In the genomic region with DNA sequence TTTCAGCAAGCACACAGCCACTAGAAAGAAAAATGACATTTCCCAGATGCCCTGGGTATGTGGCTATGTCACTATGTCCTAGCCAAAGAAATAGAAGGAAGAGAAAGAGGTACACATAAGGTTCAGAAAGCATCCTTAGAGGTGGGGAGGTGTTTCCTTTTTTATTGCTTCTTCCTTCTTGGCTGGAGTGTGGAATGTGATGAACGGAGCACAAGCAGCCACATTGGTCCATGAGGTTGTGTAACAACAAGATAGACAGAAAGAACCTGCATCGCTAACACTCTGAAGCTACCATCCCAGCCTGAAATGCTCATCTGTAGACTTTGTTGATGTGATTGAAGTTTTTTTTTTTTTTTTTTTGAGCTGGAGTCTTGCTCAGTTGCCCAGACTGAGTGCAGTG, we compare ENCODE assay signal across 30 cellular contexts. TPM values are rescaled to one million over a fixed set of nuclear protein-coding genes. Genes with fewer than 3 reads are reported as not detected.
A peak's percentile ranks its signal among the peaks of the same experiment; 100 is the strongest.
DNase-seq lines count a peak whose midpoint lies in the region; ATAC-seq, FAIRE-seq and TF ChIP-seq lines count a peak whose summit lies in the region.
"Had no signal": no experiment of that assay in that cellular context is flagged by ENCODE, and none has a peak within 500 bp of the region (broad histone marks: within the 10 kb centered on the region; RNA-seq: fewer than 3 reads in every experiment).

No MANE protein-coding gene starts in this region.

- FAIRE-seq in K562 (lab: Jason Lieb, UNC): no peak
- FAIRE-seq: A204.1, GM12891, GM19239 had no signal

- POLR2A ChIA-PET in OCI-LY7 (lab: Charles Lee): interaction anchor here (0.8 kb wide), 1 partner anchor 156 kb away, joined by 5 read pairs; no protein-coding TSS in a partner anchor
- POLR2A ChIA-PET in K562 (lab: Yijun Ruan, JAX): interaction anchor here (0.7 kb wide), 1 partner anchor 186 kb away, joined by 4 read pairs; no protein-coding TSS in a partner anchor

- no peak overlapping the region for H3K9ac ChIP-seq in K562 (ENCODE audit: insufficient read depth in 1 of 2, low read depth in 2 of 2, low read length in 2 of 2)
- H3K9ac ChIP-seq: BLaER1 had no signal

- H3K36me3 ChIP-seq in OCI-LY7 (ENCODE audit: insufficient read depth, low read length) (peaks cover 79% of the 10 kb centered on the region), K562 (ENCODE audit: control insufficient read depth, insufficient read depth, low read length) (peaks cover 66% of the 10 kb centered on the region), osteoblast (ENCODE audit: insufficient read depth, low read length) (peaks cover 2% of the 10 kb centered on the region), HAP-1 (replicated peaks) (peaks cover 36% of the 10 kb centered on the region)

- TF ChIP-seq CTCF in OCI-LY7 (conservative IDR thresholded peaks at IDR 0.05; ENCODE audit: low read length) (no peak), K562 (IDR thresholded peaks at IDR 0.05 in 2 of 3, conservative IDR thresholded peaks at IDR 0.05 in 1 of 3; ENCODE audit: insufficient read depth in 2 of 3, low read depth in 1 of 3, low read length in 3 of 3) (no peak), osteoblast (IDR thresholded peaks at IDR 0.05; ENCODE audit: extremely low read depth, low read depth, low read length) (no peak)

- H2AFZ ChIP-seq in OCI-LY7 (ENCODE audit: low read length) (no peak overlapping the region), K562 (ENCODE audit: low read depth, low read length) (no peak overlapping the region), osteoblast (ENCODE audit: low read length) (no peak overlapping the region)

- H3K4me2 ChIP-seq in OCI-LY7 (ENCODE audit: low read length): no peak overlapping the region
- H3K4me2 ChIP-seq in K562 (ENCODE audit: insufficient read depth, low read length): no peak overlapping the region
- no peak overlapping the region for H3K4me2 ChIP-seq in osteoblast (ENCODE audit: insufficient read depth, low read length)
- H3K4me2 ChIP-seq: BLaER1 had no signal

- TF ChIP-seq EP300 in K562 (IDR thresholded peaks at IDR 0.05; ENCODE audit: low read length): no peak

- no peak for TF ChIP-seq POLR2A in K562 (conservative IDR thresholded peaks at IDR 0.05)

- no peak overlapping the region for H3K4me3 ChIP-seq in OCI-LY7 (ENCODE audit: low read depth, low read length, poor library complexity, severe bottlenecking)
- no peak overlapping the region for H3K4me3 ChIP-seq in K562
- no peak overlapping the region for H3K4me3 ChIP-seq in osteoblast (ENCODE audit: insufficient read depth, low read length)
- H3K4me3 ChIP-seq in HAP-1: no peak overlapping the region
- H3K4me3 ChIP-seq: BLaER1 had no signal

- CTCF ChIA-PET in OCI-LY7 (lab: Charles Lee; ENCODE audit: unreplicated experiment): no interaction called here
- CTCF ChIA-PET in K562 (lab: Yijun Ruan, JAX; ENCODE audit: low intra/inter-chr PET ratio): no interaction called here

- H3K4me1 ChIP-seq in OCI-LY7 (ENCODE audit: insufficient read depth, low read length, poor library complexity, severe bottlenecking) (peaks cover 6% of the 10 kb centered on the region), K562 (replicated peaks in 1 of 2; ENCODE audit: control insufficient read depth in 2 of 2, insufficient read depth in 2 of 2, low read length in 2 of 2) (peaks cover 3 to 5% of the 10 kb centered on the region in 2 experiments; a peak in 3 of 5 replicates), osteoblast (ENCODE audit: insufficient read depth, low read length) (no peaks in the 10 kb centered on the region), HAP-1 (no peaks in the 10 kb centered on the region)
- H3K4me1 ChIP-seq: BE2C had no signal

- 100% methylated on average over 2 of the region's 2 CpGs for WGBS in K562 (ENCODE audit: insufficient coverage, low coverage, missing lambda C conversion rate)

- intact Hi-C loops in OCI-LY7 (cut with micrococcal nuclease; ENCODE audit: unreplicated experiment) (no loop called here), K562 (cut with micrococcal nuclease) (no loop called here)

- no peaks in the 10 kb centered on the region for H3K9me1 ChIP-seq in K562 (ENCODE audit: control insufficient read depth, insufficient read depth, low read length)

- in situ Hi-C loops in K562 (cut with MboI) (no loop called here), HAP-1 (cut with MboI; ENCODE audit: low sequenced_read_pairs) (no loop called here)

- no peak for ATAC-seq in K562

- BruUV-seq in OCI-LY7 (replicated peaks; lab: Mats Ljungman, UMichigan): TSS peak; percentile 24
- BruUV-seq in K562 (replicated peaks; lab: Mats Ljungman, UMichigan): no TSS peak

- H3K27me3 ChIP-seq in K562 (ENCODE audit: control insufficient read depth in 2 of 2, insufficient read depth in 2 of 2, low read length in 2 of 2) (no peaks in the 10 kb centered on the region), osteoblast (ENCODE audit: insufficient read depth, low read length) (no peaks in the 10 kb centered on the region), HAP-1 (ENCODE audit: low read depth) (no peaks in the 10 kb centered on the region)
- H3K27me3 ChIP-seq: BE2C, BLaER1 had no signal

- H3K27ac ChIP-seq in OCI-LY7 (ENCODE audit: low read depth, low read length, poor library complexity, severe bottlenecking) (no peak overlapping the region), K562 (ENCODE audit: extremely low read depth, low read depth, low read length) (no peak overlapping the region), osteoblast (ENCODE audit: low read depth, low read length) (no peak overlapping the region)
- H3K27ac ChIP-seq: BLaER1 had no signal

- no peak for DNase-seq in OCI-LY7 (ENCODE audit: low spot score)
- DNase-seq in K562 (ENCODE audit: extremely low read depth in 1 of 4, low spot score in 3 of 4): no peak
- DNase-seq in osteoblast (ENCODE audit: insufficient read length, low spot score, missing footprints): peak; percentile 44
- DNase-seq in HAP-1 (ENCODE audit: low spot score in 2 of 2): no peak
- DNase-seq in activated naive CD4-positive, alpha-beta T cell treated with anti-CD3 and anti-CD28 coated beads, Interleukin-2, amount 50 U/mL, for 16 hours: no peak
- no peak for DNase-seq in OCI-M2 (lab: John Stamatoyannopoulos, UW; ENCODE audit: unreplicated experiment)
- DNase-seq: 8988T; ACHN; BE2C; C1 segment of cervical spinal cord; CD4-positive, alpha-beta memory T cell; CD4-positive, CD25-positive, alpha-beta regulatory T cell; CD8-positive, alpha-beta memory T cell; COR-L47; DMS 273 treated with DMSO at 0.1 percent for 48 hours; DMS153; DMS53; DMS79; DND-41; EL; GDM1 had no signal

- H3K79me2 ChIP-seq in OCI-LY7 (ENCODE audit: insufficient read depth, low read depth, low read length) (no peaks in the 10 kb centered on the region), K562 (ENCODE audit: control insufficient read depth, insufficient read depth, low read length) (peaks cover under 1% of the 10 kb centered on the region; the same call in 1 of the 3 replicates), osteoblast (ENCODE audit: insufficient read depth, low read length) (no peaks in the 10 kb centered on the region)

- H3K9me3 ChIP-seq in OCI-LY7 (ENCODE audit: low read length): peaks cover 25% of the 10 kb centered on the region
- H3K9me3 ChIP-seq in K562 (replicated peaks; ENCODE audit: control insufficient read depth, insufficient read depth, low read depth, low read length): peaks cover 24% of the 10 kb centered on the region
- H3K9me3 ChIP-seq in osteoblast (ENCODE audit: low read depth, low read length): peaks cover 2% of the 10 kb centered on the region
- 0 out of 2 replicates have a peak, but pooled peaks cover 2% of the 10 kb centered on the region for H3K9me3 ChIP-seq in HAP-1

- TF ChIP-seq RAD21 in K562 (CRISPR knock-in tag; conservative IDR thresholded peaks at IDR 0.05 in 1 of 2, IDR thresholded peaks at IDR 0.05 in 1 of 2): no peak

- H3K9me2 ChIP-seq in OCI-LY7 (ENCODE audit: insufficient read depth, low read length): no peaks in the 10 kb centered on the region

- H4K20me1 ChIP-seq in OCI-LY7 (ENCODE audit: insufficient read depth, low read length) (no peaks in the 10 kb centered on the region), K562 (replicated peaks; ENCODE audit: control insufficient read depth, insufficient read depth, low read length) (no peaks in the 10 kb centered on the region), osteoblast (ENCODE audit: insufficient read depth, low read length) (no peaks in the 10 kb centered on the region)
- H4K20me1 ChIP-seq: BLaER1 had no signal

RNA-seq across cellular contexts. Expression of gene SLC25A23, which starts 6.7 kb away (rescaled TPM):
- 48.4 and 50.9 TPM in 2 replicates for total RNA-seq in OCI-LY7 (2014; rRNA removed; shearing (Covaris generic))
- total RNA-seq in OCI-LY7 (2022): 65.5 and 65.7 TPM in 2 replicates
- total RNA-seq in K562 (2011; cell fraction: chromatin; rRNA removed; ENCODE audit: low replicate concordance): 29.1 and 59.8 TPM in 2 replicates
- total RNA-seq in K562 (2011; cell fraction: nucleolus; rRNA removed): 30.5 and 33.7 TPM in 2 replicates
- 23.0 and 27.6 TPM in 2 replicates for total RNA-seq in K562 (2011; cell fraction: nucleoplasm; rRNA removed)
- total RNA-seq in K562 (2014; rRNA removed): 40.4 and 57.2 TPM in 2 replicates
- total RNA-seq in K562 (2014; rRNA removed; fragmentation: Illumina TruSeq; extraction: Trizol): 26.2 and 26.6 TPM in 2 replicates
- 25.8 and 26.0 TPM in 2 replicates for total RNA-seq in K562 (2015; rRNA removed; fragmentation: Illumina TruSeq; extraction: Trizol)
- 72.0 and 75.1 TPM in 2 replicates for total RNA-seq in K562 (2021)
- polyA plus RNA-seq in K562 (2011; rRNA removed): 18.7 and 20.9 TPM in 2 replicates
- polyA plus RNA-seq in K562 (2011; cell fraction: cytosol; rRNA removed): 26.3 and 40.4 TPM in 2 replicates
- 29.0 and 43.3 TPM in 2 replicates for polyA plus RNA-seq in K562 (2011; cell fraction: nucleus; rRNA removed)
- 50.5 and 59.9 TPM in 2 replicates for polyA plus RNA-seq in K562 (2012)
- polyA plus RNA-seq in K562 (2014; fragmentation: Illumina TruSeq; extraction: Trizol): 64.3 and 70.5 TPM in 2 replicates
- polyA plus RNA-seq in K562 (2014; fragmentation: Nextera tagmentation; extraction: Ambion mirVana): 1 to 10 TPM; 6.1 to 6.5 TPM
- 44.3 and 47.5 TPM in 2 replicates for polyA plus RNA-seq in K562 (2014; rRNA removed)
- 11.8 and 15.9 TPM in 2 replicates for polyA minus RNA-seq in K562 (2011; rRNA and poly(A)+ RNA removed)
- polyA minus RNA-seq in K562 (2011; cell fraction: cytosol; rRNA and poly(A)+ RNA removed): 43.9 and 56.2 TPM in 2 replicates
- polyA minus RNA-seq in K562 (2011; cell fraction: nucleus; rRNA and poly(A)+ RNA removed): 8.1 and 11.1 TPM in 2 replicates
- total RNA-seq in osteoblast: 22.8 and 23.6 TPM in 2 replicates

RNA-seq across cellular contexts. Expression of gene CRB3, which starts 11.2 kb away (rescaled TPM):
- 1.2 and 1.5 TPM in 2 replicates for total RNA-seq in OCI-LY7 (2014; rRNA removed; shearing (Covaris generic))
- total RNA-seq in OCI-LY7 (2022) (2.3 and 2.9 TPM in 2 replicates), K562 (2014; rRNA removed) (0.57 TPM in 1 of 2 replicates, not detected in the other), K562 (2014; rRNA removed; fragmentation: Illumina TruSeq; extraction: Trizol) (not detected in 2 replicates), K562 (2015; rRNA removed; fragmentation: Illumina TruSeq; extraction: Trizol) (not detected in 2 replicates), K562 (2021) (0.49 and 0.65 TPM in 2 replicates), osteoblast (not detected in 2 replicates)
- total RNA-seq in K562 (2011; cell fraction: chromatin; rRNA removed; ENCODE audit: low replicate concordance): 0.21 TPM in 1 of 2 replicates, not detected in the other
- not detected in 2 replicates for total RNA-seq in K562 (2011; cell fraction: nucleolus; rRNA removed)
- not detected in 2 replicates for total RNA-seq in K562 (2011; cell fraction: nucleoplasm; rRNA removed)
- polyA plus RNA-seq in K562 (2011; rRNA removed) (0.11 TPM in 1 of 2 replicates, not detected in the other), K562 (2014; fragmentation: Illumina TruSeq; extraction: Trizol) (not detected in 2 replicates), K562 (2014; fragmentation: Nextera tagmentation; extraction: Ambion mirVana) (not detected), K562 (2014; rRNA removed) (0.18 TPM in 1 of 2 replicates, not detected in the other)
- 0.18 TPM in 1 of 2 replicates, not detected in the other for polyA plus RNA-seq in K562 (2011; cell fraction: cytosol; rRNA removed)
- 0.17 TPM in 1 of 2 replicates, not detected in the other for polyA plus RNA-seq in K562 (2011; cell fraction: nucleus; rRNA removed)
- 0.13 and 0.15 TPM in 2 replicates for polyA plus RNA-seq in K562 (2012)
- polyA minus RNA-seq in K562 (2011; rRNA and poly(A)+ RNA removed): not detected in 2 replicates
- not detected in 2 replicates for polyA minus RNA-seq in K562 (2011; cell fraction: cytosol; rRNA and poly(A)+ RNA removed)
- polyA minus RNA-seq in K562 (2011; cell fraction: nucleus; rRNA and poly(A)+ RNA removed): not detected in 2 replicates
- total RNA-seq: A673, Daoy, G401 had no signal
- polyA plus RNA-seq: AG04450, CD14-positive monocyte had no signal

RNA-seq across cellular contexts. Expression of gene SLC25A41, which starts 19.3 kb away (rescaled TPM):
- not detected in 2 replicates for total RNA-seq in OCI-LY7 (2014; rRNA removed; shearing (Covaris generic))
- total RNA-seq in OCI-LY7 (2022): not detected in 2 replicates
- 1.6 and 2.4 TPM in 2 replicates for total RNA-seq in K562 (2011; cell fraction: chromatin; rRNA removed; ENCODE audit: low replicate concordance)
- 1.4 and 1.8 TPM in 2 replicates for total RNA-seq in K562 (2011; cell fraction: nucleolus; rRNA removed)
- total RNA-seq in K562 (2011; cell fraction: nucleoplasm; rRNA removed): 1.9 and 2.8 TPM in 2 replicates
- total RNA-seq in K562 (2014; rRNA removed): 0.94 and 1.00 TPM in 2 replicates
- total RNA-seq in K562 (2014; rRNA removed; fragmentation: Illumina TruSeq; extraction: Trizol): 1.1 and 1.6 TPM in 2 replicates
- total RNA-seq in K562 (2015; rRNA removed; fragmentation: Illumina TruSeq; extraction: Trizol): 1.2 and 1.6 TPM in 2 replicates
- total RNA-seq in K562 (2021): 4.2 and 4.6 TPM in 2 replicates
- polyA plus RNA-seq in K562 (2011; rRNA removed): 3.3 and 6.5 TPM in 2 replicates
- 6.1 and 6.3 TPM in 2 replicates for polyA plus RNA-seq in K562 (2011; cell fraction: cytosol; rRNA removed)
- polyA plus RNA-seq in K562 (2011; cell fraction: nucleus; rRNA removed): 3.6 and 4.5 TPM in 2 replicates
- 3.6 TPM in 2 replicates for polyA plus RNA-seq in K562 (2012)
- polyA plus RNA-seq in K562 (2014; fragmentation: Illumina TruSeq; extraction: Trizol): 2.0 and 4.7 TPM in 2 replicates
- polyA plus RNA-seq in K562 (2014; fragmentation: Nextera tagmentation; extraction: Ambion mirVana): under 1 TPM; 0.08 to 0.24 TPM
- 4.0 and 6.7 TPM in 2 replicates for polyA plus RNA-seq in K562 (2014; rRNA removed)
- 0.54 and 0.77 TPM in 2 replicates for polyA minus RNA-seq in K562 (2011; rRNA and poly(A)+ RNA removed)
- 0.76 and 2.5 TPM in 2 replicates for polyA minus RNA-seq in K562 (2011; cell fraction: cytosol; rRNA and poly(A)+ RNA removed)
- polyA minus RNA-seq in K562 (2011; cell fraction: nucleus; rRNA and poly(A)+ RNA removed): 0.27 and 0.67 TPM in 2 replicates
- total RNA-seq in osteoblast: not detected in 2 replicates
- total RNA-seq: CD4-positive, alpha-beta memory T cell; Daoy had no signal
- polyA plus RNA-seq: AG04450; CD14-positive monocyte; CD4-positive, alpha-beta memory T cell; CD8-positive, alpha-beta memory T cell had no signal

RNA-seq across cellular contexts. Expression of gene KHSRP, which starts 28.3 kb away (rescaled TPM):
- total RNA-seq in OCI-LY7 (2014; rRNA removed; shearing (Covaris generic)): 255 and 271 TPM in 2 replicates
- total RNA-seq in OCI-LY7 (2022) (468 and 499 TPM in 2 replicates), K562 (2014; rRNA removed) (183 and 227 TPM in 2 replicates), K562 (2014; rRNA removed; fragmentation: Illumina TruSeq; extraction: Trizol) (94.5 and 97.2 TPM in 2 replicates), K562 (2015; rRNA removed; fragmentation: Illumina TruSeq; extraction: Trizol) (139 and 150 TPM in 2 replicates), K562 (2021) (519 and 564 TPM in 2 replicates), osteoblast (89.9 and 90.5 TPM in 2 replicates)
- 186 and 376 TPM in 2 replicates for total RNA-seq in K562 (2011; cell fraction: chromatin; rRNA removed; ENCODE audit: low replicate concordance)
- 235 and 244 TPM in 2 replicates for total RNA-seq in K562 (2011; cell fraction: nucleolus; rRNA removed)
- 196 TPM in 2 replicates for total RNA-seq in K562 (2011; cell fraction: nucleoplasm; rRNA removed)
- polyA plus RNA-seq in K562 (2011; rRNA removed) (93.1 and 118 TPM in 2 replicates), K562 (2014; fragmentation: Illumina TruSeq; extraction: Trizol) (215 and 288 TPM in 2 replicates), K562 (2014; fragmentation: Nextera tagmentation; extraction: Ambion mirVana) (1 to 10 TPM; 4.2 to 5.7 TPM), K562 (2014; rRNA removed) (313 and 329 TPM in 2 replicates)
- 82.9 and 159 TPM in 2 replicates for polyA plus RNA-seq in K562 (2011; cell fraction: cytosol; rRNA removed)
- polyA plus RNA-seq in K562 (2011; cell fraction: nucleus; rRNA removed): 172 and 201 TPM in 2 replicates
- 307 and 455 TPM in 2 replicates for polyA plus RNA-seq in K562 (2012)
- polyA minus RNA-seq in K562 (2011; rRNA and poly(A)+ RNA removed): 136 and 150 TPM in 2 replicates
- polyA minus RNA-seq in K562 (2011; cell fraction: cytosol; rRNA and poly(A)+ RNA removed): 200 and 285 TPM in 2 replicates
- polyA minus RNA-seq in K562 (2011; cell fraction: nucleus; rRNA and poly(A)+ RNA removed): 88.2 and 125 TPM in 2 replicates

RNA-seq across cellular contexts. Expression of gene DENND1C, which starts 28.7 kb away (rescaled TPM):
- total RNA-seq in OCI-LY7 (2014; rRNA removed; shearing (Covaris generic)): 40.9 and 41.8 TPM in 2 replicates
- total RNA-seq in OCI-LY7 (2022) (68.3 and 76.1 TPM in 2 replicates), K562 (2014; rRNA removed) (0.09 and 0.16 TPM in 2 replicates), K562 (2014; rRNA removed; fragmentation: Illumina TruSeq; extraction: Trizol) (0.18 TPM in 1 of 2 replicates, not detected in the other), K562 (2015; rRNA removed; fragmentation: Illumina TruSeq; extraction: Trizol) (0.15 and 0.43 TPM in 2 replicates), K562 (2021) (0.49 and 0.78 TPM in 2 replicates), osteoblast (not detected in 2 replicates)
- total RNA-seq in K562 (2011; cell fraction: chromatin; rRNA removed; ENCODE audit: low replicate concordance): 0.69 TPM in 2 replicates
- 0.39 and 0.67 TPM in 2 replicates for total RNA-seq in K562 (2011; cell fraction: nucleolus; rRNA removed)
- 0.37 TPM in 1 of 2 replicates, not detected in the other for total RNA-seq in K562 (2011; cell fraction: nucleoplasm; rRNA removed)
- polyA plus RNA-seq in K562 (2011; rRNA removed) (0.29 and 1.1 TPM in 2 replicates), K562 (2014; fragmentation: Illumina TruSeq; extraction: Trizol) (0.33 and 0.34 TPM in 2 replicates), K562 (2014; fragmentation: Nextera tagmentation; extraction: Ambion mirVana) (under 1 TPM in 1 of 2 experiments, not detected in 1; 0.03 TPM), K562 (2014; rRNA removed) (0.19 and 1.2 TPM in 2 replicates)
- polyA plus RNA-seq in K562 (2011; cell fraction: cytosol; rRNA removed): 0.54 and 0.91 TPM in 2 replicates
- 2.0 and 3.1 TPM in 2 replicates for polyA plus RNA-seq in K562 (2011; cell fraction: nucleus; rRNA removed)
- polyA plus RNA-seq in K562 (2012): 0.68 and 1.4 TPM in 2 replicates
- polyA minus RNA-seq in K562 (2011; rRNA and poly(A)+ RNA removed): 0.09 TPM in 1 of 2 replicates, not detected in the other
- polyA minus RNA-seq in K562 (2011; cell fraction: cytosol; rRNA and poly(A)+ RNA removed): not detected in 2 replicates
- 0.27 and 0.78 TPM in 2 replicates for polyA minus RNA-seq in K562 (2011; cell fraction: nucleus; rRNA and poly(A)+ RNA removed)
- total RNA-seq: Daoy, G401 had no signal
- polyA plus RNA-seq: AG04450 had no signal
